Comparison of ENCODE assay signal across 35 cellular contexts in genomic region chr1:209232197-209232596, GRCh38.
"Had no signal": no experiment of that assay in that cellular context is flagged by ENCODE, and none has a peak within 500 bp of the region (broad histone marks: within the 10 kb centered on the region; RNA-seq: fewer than 3 reads in every experiment).

No MANE protein-coding gene starts in this region.

- DNase-seq: Karpas-422, Kasumi-1, MG63, MM.1S, MV-4-11, NCI-H1048, NCI-H1092, NCI-H1092 treated with DMSO at 0.1 percent for 48 hours, NCI-H1105, NCI-H1105 treated with DMSO at 0.1 percent for 48 hours, NCI-H1417, NCI-H1417 treated with DMSO at 0.1 percent for 48 hours, NCI-H1436, NCI-H1436 treated with DMSO at 0.1 percent for 48 hours, NCI-H146, NCI-H1694, NCI-H1694 treated with DMSO at 0.1 percent for 48 hours, NCI-H187, NCI-H187 treated with DMSO at 0.1 percent for 48 hours, NCI-H1930, NCI-H2029, NCI-H2029 treated with DMSO at 0.1 percent for 48 hours, NCI-H2081, NCI-H2081 treated with DMSO at 0.1 percent for 48 hours, NCI-H2107, NCI-H2171, NCI-H2171 treated with DMSO at 0.1 percent for 48 hours, NCI-H2227 treated with DMSO at 0.1 percent for 48 hours, NCI-H226, NCI-H345, NCI-H446, NCI-H446 treated with DMSO at 0.1 percent for 48 hours, NCI-H510A, NCI-H510A treated with DMSO at 0.1 percent for 48 hours, NCI-H524 had no signal

- H3K4me3 ChIP-seq: MG63 had no signal

- H3K27me3 ChIP-seq: MG63 had no signal

- H3K36me3 ChIP-seq: MG63 had no signal

- H3K9me3 ChIP-seq: MG63 had no signal
